In genomic region chr4:180060159-180060889, GRCh38 we compare ENCODE assay signal across 10 cellular contexts.
DNase-seq lines count a peak whose midpoint lies in the region; ATAC-seq and TF ChIP-seq lines count a peak whose summit lies in the region.
"Had no signal": no experiment of that assay in that cellular context is flagged by ENCODE, and none has a peak within 500 bp of the region (broad histone marks: within the 10 kb centered on the region; RNA-seq: fewer than 3 reads in every experiment).

No MANE protein-coding gene starts in this region.

- peaks cover 2% of the 10 kb centered on the region for H3K9me3 Mint-ChIP-seq in stimulated activated memory B cell treated with anti-CD40 and anti-IgM and Interleukin-4, amounts not matched to agents 10 μg/mL and 1 μg/mL and 100 μg/mL, for 72 hours

- no peak for ATAC-seq in GM19035 (IDR thresholded peaks at IDR 0.05; ENCODE audit: unreplicated experiment)
- no peak for ATAC-seq in stimulated activated memory B cell treated with anti-CD40 and anti-IgM and Interleukin-4, amounts not matched to agents 10 μg/mL and 1 μg/mL and 100 μg/mL, for 72 hours
- ATAC-seq: Right ventricle myocardium inferior had no signal

- peaks cover 21% of the 10 kb centered on the region for H3K27me3 Mint-ChIP-seq in stimulated activated memory B cell treated with anti-CD40 and anti-IgM and Interleukin-4, amounts not matched to agents 10 μg/mL and 1 μg/mL and 100 μg/mL, for 72 hours

- 0 out of 2 replicates have a peak overlapping the region, but pooled peaks have one; percentile 62 for H3K4me3 ChIP-seq in WERI-Rb-1 (ENCODE audit: low read depth, low read length)

- H3K36me3 Mint-ChIP-seq in stimulated activated memory B cell treated with anti-CD40 and anti-IgM and Interleukin-4, amounts not matched to agents 10 μg/mL and 1 μg/mL and 100 μg/mL, for 72 hours = no peaks in the 10 kb centered on the region

- no peak overlapping the region for H3K4me3 Mint-ChIP-seq in stimulated activated memory B cell treated with anti-CD40 and anti-IgM and Interleukin-4, amounts not matched to agents 10 μg/mL and 1 μg/mL and 100 μg/mL, for 72 hours

- H3K36me3 ChIP-seq in WERI-Rb-1 = no peaks in the 10 kb centered on the region
- H3K36me3 ChIP-seq: neutrophil had no signal

- DNase-seq in Ammon's horn (ENCODE audit: low spot score) = peak; percentile 35
- peak; percentile 0 for DNase-seq in HuH-7.5 (ENCODE audit: low spot score)
- DNase-seq in WERI-Rb-1 = no peak
- DNase-seq in iris pigment epithelial cell (ENCODE audit: low read depth) = peak; percentile 3
- DNase-seq in amniotic stem cell (lab: John Stamatoyannopoulos, UW) = no peak
- DNase-seq in cerebellar nuclear complex (lab: John Stamatoyannopoulos, UW) = no peak

- no peaks in the 10 kb centered on the region for H3K4me1 Mint-ChIP-seq in stimulated activated memory B cell treated with anti-CD40 and anti-IgM and Interleukin-4, amounts not matched to agents 10 μg/mL and 1 μg/mL and 100 μg/mL, for 72 hours

- no peak overlapping the region for H3K27ac ChIP-seq in WERI-Rb-1
- H3K27ac ChIP-seq: neutrophil had no signal

- TF ChIP-seq CTCF in WERI-Rb-1 (IDR thresholded peaks at IDR 0.05; ENCODE audit: low read depth, low read length) = peak; percentile 37; the same call in 1 of the 2 replicates

- peaks cover 6% of the 10 kb centered on the region for H3K27me3 ChIP-seq in WERI-Rb-1 (ENCODE audit: insufficient read depth, low read depth, severe bottlenecking)

- H3K27ac Mint-ChIP-seq in stimulated activated memory B cell treated with anti-CD40 and anti-IgM and Interleukin-4, amounts not matched to agents 10 μg/mL and 1 μg/mL and 100 μg/mL, for 72 hours = no peak overlapping the region

- H3K9me3 ChIP-seq in WERI-Rb-1 (ENCODE audit: severe bottlenecking) = no peaks in the 10 kb centered on the region
- H3K9me3 ChIP-seq: neutrophil had no signal

Comparison
In these comparisons a context has a peak if more than half of its experiments do, and no peak if none do; other contexts are left out.
1. DNase-seq: peak in Ammon's horn (single experiment), HuH-7.5 (single experiment) and iris pigment epithelial cell (single experiment); none in WERI-Rb-1 (single experiment), amniotic stem cell (single experiment) and cerebellar nuclear complex (0 of 2).